8 cellular contexts compared by ENCODE assay signal in the genomic region with DNA sequence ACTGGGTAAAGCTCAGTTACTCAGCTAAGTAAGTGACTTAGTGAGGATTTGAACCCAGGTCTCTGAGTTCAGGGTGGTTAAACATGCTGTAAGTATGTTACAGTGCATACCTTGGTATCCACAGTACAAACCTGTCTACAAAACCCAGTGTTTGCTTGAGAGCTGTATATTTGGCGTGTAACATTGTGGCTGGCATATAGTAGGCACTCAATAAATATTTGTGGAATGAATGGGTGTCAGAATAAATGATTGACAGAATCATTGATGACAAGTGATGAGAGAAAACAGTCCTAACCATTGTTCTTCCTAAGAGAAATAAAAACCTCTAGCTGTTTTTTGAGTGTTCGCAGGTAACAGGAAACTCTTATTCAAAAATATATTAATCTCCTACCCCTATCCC.
DNase-seq lines count a peak whose midpoint lies in the region; ATAC-seq and TF ChIP-seq lines count a peak whose summit lies in the region.

No MANE protein-coding gene starts in this region.

- H3K9me3 ChIP-seq in mucosa of stomach (ENCODE audit: control insufficient read depth, low read length) (no peaks in the 10 kb centered on the region), vagina (no peaks in the 10 kb centered on the region)

- no peak overlapping the region for H3K4me3 ChIP-seq in mucosa of stomach (ENCODE audit: low read length)
- H3K4me3 ChIP-seq in vagina = no peak overlapping the region

- H3K27me3 Mint-ChIP-seq in stimulated activated naive CD8-positive, alpha-beta T cell treated with anti-CD3 and anti-CD28 coated beads, Interleukin-15, Interleukin-2, amounts not matched to agents 100 ng/mL and 50 ng/mL, for 24 hours = no peaks in the 10 kb centered on the region
- H3K27me3 Mint-ChIP-seq in activated naive CD8-positive, alpha-beta T cell treated with anti-CD3 and anti-CD28 coated beads, Interleukin-2, amount 50 U/mL, for 24 hours = no peaks in the 10 kb centered on the region

- peaks cover 4% of the 10 kb centered on the region for H3K36me3 Mint-ChIP-seq in stimulated activated naive CD8-positive, alpha-beta T cell treated with anti-CD3 and anti-CD28 coated beads, Interleukin-15, Interleukin-2, amounts not matched to agents 100 ng/mL and 50 ng/mL, for 24 hours (ENCODE audit: low read depth)
- H3K36me3 Mint-ChIP-seq in activated naive CD8-positive, alpha-beta T cell treated with anti-CD3 and anti-CD28 coated beads, Interleukin-2, amount 50 U/mL, for 24 hours (ENCODE audit: low read depth) = peaks cover 6% of the 10 kb centered on the region

- H3K4me1 ChIP-seq in mucosa of stomach (ENCODE audit: control insufficient read depth, insufficient read depth, low read length) (peaks cover 25% of the 10 kb centered on the region), vagina (peaks cover 28% of the 10 kb centered on the region)

- no peaks in the 10 kb centered on the region for H3K9me3 Mint-ChIP-seq in stimulated activated naive CD8-positive, alpha-beta T cell treated with anti-CD3 and anti-CD28 coated beads, Interleukin-15, Interleukin-2, amounts not matched to agents 100 ng/mL and 50 ng/mL, for 24 hours
- no peaks in the 10 kb centered on the region for H3K9me3 Mint-ChIP-seq in activated naive CD8-positive, alpha-beta T cell treated with anti-CD3 and anti-CD28 coated beads, Interleukin-2, amount 50 U/mL, for 24 hours

- no peak for DNase-seq in stimulated activated naive CD8-positive, alpha-beta T cell treated with anti-CD3 and anti-CD28 coated beads, Interleukin-15, Interleukin-2, amounts not matched to agents 100 U/mL and 50 U/mL, for 24 hours
- DNase-seq in activated naive CD8-positive, alpha-beta T cell treated with anti-CD3 and anti-CD28 coated beads, Interleukin-2, amount 50 U/mL, for 24 hours = no peak
- DNase-seq in vagina (ENCODE audit: extremely low spot score in 2 of 2) = no peak
- no peak for DNase-seq in NCI-H2081 (lab: John Stamatoyannopoulos, UW)
- no peak for DNase-seq in stimulated activated CD4-positive, alpha-beta T cell treated with anti-CD3 and anti-CD28 coated beads, Interleukin-4, amount 100 ng/mL, for 1 hour

- H3K27ac ChIP-seq in vagina = peak overlapping the region; percentile 80

- H3K4me1 Mint-ChIP-seq in stimulated activated naive CD8-positive, alpha-beta T cell treated with anti-CD3 and anti-CD28 coated beads, Interleukin-15, Interleukin-2, amounts not matched to agents 100 ng/mL and 50 ng/mL, for 24 hours (ENCODE audit: low read depth) = peaks cover 38% of the 10 kb centered on the region
- H3K4me1 Mint-ChIP-seq in activated naive CD8-positive, alpha-beta T cell treated with anti-CD3 and anti-CD28 coated beads, Interleukin-2, amount 50 U/mL, for 24 hours = peaks cover 43% of the 10 kb centered on the region

- TF ChIP-seq CTCF in vagina (IDR thresholded peaks at IDR 0.05) = no peak

- no peak for ATAC-seq in stimulated activated naive CD8-positive, alpha-beta T cell treated with anti-CD3 and anti-CD28 coated beads, Interleukin-15, Interleukin-2, amounts not matched to agents 100 U/mL and 50 U/mL, for 24 hours
- ATAC-seq in activated naive CD8-positive, alpha-beta T cell treated with anti-CD3 and anti-CD28 coated beads, Interleukin-2, amount 50 U/mL, for 24 hours = no peak
- no peak for ATAC-seq in HG02623 (IDR thresholded peaks at IDR 0.05; ENCODE audit: unreplicated experiment)

- H3K9ac ChIP-seq in mucosa of stomach (ENCODE audit: low read length) = peak overlapping the region; percentile 75

- intact Hi-C loops in vagina (cut with DNase I) = no loop called here

- H3K27me3 ChIP-seq in mucosa of stomach (ENCODE audit: control insufficient read depth, insufficient read depth, low read length) (no peaks in the 10 kb centered on the region), vagina (no peaks in the 10 kb centered on the region)

- peak overlapping the region; percentile 95 for H3K27ac Mint-ChIP-seq in stimulated activated naive CD8-positive, alpha-beta T cell treated with anti-CD3 and anti-CD28 coated beads, Interleukin-15, Interleukin-2, amounts not matched to agents 100 ng/mL and 50 ng/mL, for 24 hours
- H3K27ac Mint-ChIP-seq in activated naive CD8-positive, alpha-beta T cell treated with anti-CD3 and anti-CD28 coated beads, Interleukin-2, amount 50 U/mL, for 24 hours = peak overlapping the region; percentile 95

- H3K36me3 ChIP-seq in mucosa of stomach (ENCODE audit: control insufficient read depth, insufficient read depth, low read length) (no peaks in the 10 kb centered on the region), vagina (no peaks in the 10 kb centered on the region)

- H3K4me3 Mint-ChIP-seq in stimulated activated naive CD8-positive, alpha-beta T cell treated with anti-CD3 and anti-CD28 coated beads, Interleukin-15, Interleukin-2, amounts not matched to agents 100 ng/mL and 50 ng/mL, for 24 hours = peak overlapping the region; percentile 86
- peak overlapping the region; percentile 86 for H3K4me3 Mint-ChIP-seq in activated naive CD8-positive, alpha-beta T cell treated with anti-CD3 and anti-CD28 coated beads, Interleukin-2, amount 50 U/mL, for 24 hours

- no peak for TF ChIP-seq POLR2A in vagina (IDR thresholded peaks at IDR 0.05)
